In genomic region chr15:44159492-44159891, GRCh38 we compare ENCODE assay signal across 13 cellular contexts. TPM values are rescaled to one million over a fixed set of nuclear protein-coding genes. Genes with fewer than 3 reads are reported as not detected.
DNase-seq lines count a peak whose midpoint lies in the region; ATAC-seq and TF ChIP-seq lines count a peak whose summit lies in the region.
"Had no signal": no experiment of that assay in that cellular context is flagged by ENCODE, and none has a peak within 500 bp of the region (broad histone marks: within the 10 kb centered on the region; RNA-seq: fewer than 3 reads in every experiment).

No MANE protein-coding gene starts in this region.

- no peak overlapping the region for H2BK120ac ChIP-seq in mesenchymal stem cell (ENCODE audit: low read depth, low read length)

- H2AFZ ChIP-seq in PC-9, result no peak overlapping the region
- no peak overlapping the region for H2AFZ ChIP-seq in mesenchymal stem cell (ENCODE audit: low read depth, low read length)

- TF ChIP-seq POLR2A in suprapubic skin (IDR thresholded peaks at IDR 0.05), result no peak

- TF ChIP-seq CTCF in Calu3 (IDR thresholded peaks at IDR 0.05; ENCODE audit: unreplicated experiment), result no peak
- no peak for TF ChIP-seq CTCF in PC-9 (conservative IDR thresholded peaks at IDR 0.05)
- no peak for TF ChIP-seq CTCF in epithelial cell of proximal tubule (conservative IDR thresholded peaks at IDR 0.05; ENCODE audit: low read depth, low read length)
- TF ChIP-seq CTCF in suprapubic skin (IDR thresholded peaks at IDR 0.05), result no peak
- no peak for TF ChIP-seq CTCF in CD8-positive, alpha-beta T cell (IDR thresholded peaks at IDR 0.05)

- CTCF ChIA-PET in Calu3 (lab: Charles Lee) (no interaction called here), PC-9 (lab: Charles Lee) (no interaction called here)
- CTCF ChIA-PET in CD8-positive, alpha-beta T cell (lab: Charles Lee), result no interaction called here

- H3F3A ChIP-seq in PC-9 (ENCODE audit: insufficient read depth, low read depth), result peaks cover 27% of the 10 kb centered on the region

- no peak overlapping the region for H3K4me3 Mint-ChIP-seq in Calu3 (ENCODE audit: low read depth, unreplicated experiment)
- H3K4me3 Mint-ChIP-seq in CD8-positive, alpha-beta T cell, result no peak overlapping the region
- H3K4me3 Mint-ChIP-seq in effector memory CD8-positive, alpha-beta T cell, result no peak overlapping the region

- no peaks in the 10 kb centered on the region for H3K9me3 Mint-ChIP-seq in Calu3 (ENCODE audit: low read depth, unreplicated experiment)
- no peaks in the 10 kb centered on the region for H3K9me3 Mint-ChIP-seq in CD8-positive, alpha-beta T cell
- no peaks in the 10 kb centered on the region for H3K9me3 Mint-ChIP-seq in effector memory CD8-positive, alpha-beta T cell

- no peak overlapping the region for H2BK5ac ChIP-seq in mesenchymal stem cell (ENCODE audit: low read depth, low read length, poor library complexity, severe bottlenecking)

- TF ChIP-seq EP300 in suprapubic skin (IDR thresholded peaks at IDR 0.05), result no peak

- H3K4me1 ChIP-seq in PC-9 (replicated peaks; ENCODE audit: insufficient read depth) (peaks cover 39% of the 10 kb centered on the region), mesenchymal stem cell (ENCODE audit: control insufficient read depth, insufficient read depth, low read depth, low read length) (peaks cover 5% of the 10 kb centered on the region), suprapubic skin (no peaks in the 10 kb centered on the region)
- no peaks in the 10 kb centered on the region for H3K4me1 ChIP-seq in CD8-positive, alpha-beta T cell (ENCODE audit: insufficient read depth, low read length)

- H3K27me3 Mint-ChIP-seq in Calu3 (ENCODE audit: unreplicated experiment), result no peaks in the 10 kb centered on the region
- peaks cover 24% of the 10 kb centered on the region for H3K27me3 Mint-ChIP-seq in CD8-positive, alpha-beta T cell (ENCODE audit: low read depth)
- peaks cover 41 to 46% of the 10 kb centered on the region in 2 donors for H3K27me3 Mint-ChIP-seq in effector memory CD8-positive, alpha-beta T cell

- BruUV-seq in Calu3 (replicated peaks; lab: Mats Ljungman, UMichigan) (no TSS peak), PC-9 (replicated peaks; lab: Mats Ljungman, UMichigan) (no TSS peak)

- no peak overlapping the region for H2BK15ac ChIP-seq in mesenchymal stem cell (ENCODE audit: low read depth, poor library complexity, severe bottlenecking)

- H3K4me2 ChIP-seq in PC-9 (peak overlapping the region; percentile 70; the same call in 1 of the 2 replicates), mesenchymal stem cell (ENCODE audit: low read length, poor library complexity, severe bottlenecking) (no peak overlapping the region)

- H3K79me2 ChIP-seq in PC-9 (ENCODE audit: low read depth), result no peaks in the 10 kb centered on the region

- no peak overlapping the region for H3K18ac ChIP-seq in mesenchymal stem cell (ENCODE audit: low read depth in 1 of 2, low read length in 2 of 2)

- peaks cover 4% of the 10 kb centered on the region for H3K36me3 Mint-ChIP-seq in Calu3 (ENCODE audit: insufficient read depth, unreplicated experiment)
- H3K36me3 Mint-ChIP-seq in CD8-positive, alpha-beta T cell, result no peaks in the 10 kb centered on the region
- H3K36me3 Mint-ChIP-seq in effector memory CD8-positive, alpha-beta T cell (ENCODE audit: insufficient read depth), result no peaks in the 10 kb centered on the region

- no peak overlapping the region for H3K4ac ChIP-seq in mesenchymal stem cell (ENCODE audit: low read depth in 1 of 2, low read length in 2 of 2)

- ATAC-seq in CD8-positive, alpha-beta T cell, result no peak
- ATAC-seq in effector memory CD8-positive, alpha-beta T cell (replicated peaks), result no peak

- no peaks in the 10 kb centered on the region for H3K9me2 ChIP-seq in PC-9 (ENCODE audit: insufficient read depth)

- POLR2A ChIA-PET in PC-9 (lab: Charles Lee; ENCODE audit: unreplicated experiment), result no interaction called here
- POLR2A ChIA-PET in CD8-positive, alpha-beta T cell (lab: Charles Lee), result no interaction called here

- H3K36me3 ChIP-seq in PC-9 (ENCODE audit: low read depth) (no peaks in the 10 kb centered on the region), mesenchymal stem cell (ENCODE audit: control insufficient read depth in 1 of 2, insufficient read depth in 2 of 2, low read depth in 1 of 2, low read length in 2 of 2) (no peaks in the 10 kb centered on the region), suprapubic skin (no peaks in the 10 kb centered on the region)
- H3K36me3 ChIP-seq in CD8-positive, alpha-beta T cell (ENCODE audit: insufficient read depth, low read length), result no peaks in the 10 kb centered on the region

- H3K27ac ChIP-seq in PC-9 (no peak overlapping the region), mesenchymal stem cell (ENCODE audit: low read length, poor library complexity, severe bottlenecking) (peak overlapping the region; percentile 92), suprapubic skin (no peak overlapping the region)
- H3K27ac ChIP-seq in CD8-positive, alpha-beta T cell (ENCODE audit: low read depth, low read length), result no peak overlapping the region

- intact Hi-C loops in Calu3 (cut with micrococcal nuclease; ENCODE audit: unreplicated experiment), result no loop called here
- intact Hi-C loops in PC-9 (cut with micrococcal nuclease; ENCODE audit: unreplicated experiment), result loop anchor here (5.0 kb wide), 1 partner anchor 568 kb away; no protein-coding TSS in a partner anchor
- intact Hi-C loops in CD8-positive, alpha-beta T cell (cut with DNase I, micrococcal nuclease), result no loop called here

- no peak for DNase-seq in Calu3
- no peak for DNase-seq in PC-9
- DNase-seq in epithelial cell of proximal tubule (ENCODE audit: low read depth), result peak; percentile 88
- no peak for DNase-seq in mesenchymal stem cell
- DNase-seq in NCI-H2081 treated with DMSO at 0.1 percent for 48 hours (lab: John Stamatoyannopoulos, UW), result no peak
- no peak for DNase-seq in suprapubic skin (ENCODE audit: low spot score in 2 of 2)
- no peak for DNase-seq in CD8-positive, alpha-beta T cell
- no peak for DNase-seq in effector memory CD8-positive, alpha-beta T cell
- DNase-seq: KG1, NCI-H1092 treated with DMSO at 0.1 percent for 48 hours, NCI-H1694, NCI-H748 treated with DMSO at 0.1 percent for 48 hours, SHP77 had no signal

- peaks cover 1% of the 10 kb centered on the region for H3K79me1 ChIP-seq in mesenchymal stem cell (replicated peaks; ENCODE audit: low read length, poor library complexity, severe bottlenecking)

- H3K14ac ChIP-seq in mesenchymal stem cell (ENCODE audit: low read length in 2 of 2), result no peak overlapping the region

- H3K23ac ChIP-seq in mesenchymal stem cell (ENCODE audit: low read length in 2 of 2), result no peak overlapping the region

- H3K9ac ChIP-seq in mesenchymal stem cell (ENCODE audit: low read length), result no peak overlapping the region

- H3K27ac Mint-ChIP-seq in Calu3 (ENCODE audit: unreplicated experiment), result peak overlapping the region; percentile 50
- no peak overlapping the region for H3K27ac Mint-ChIP-seq in CD8-positive, alpha-beta T cell
- no peak overlapping the region for H3K27ac Mint-ChIP-seq in effector memory CD8-positive, alpha-beta T cell

- H3K4me3 ChIP-seq in PC-9 (no peak overlapping the region), epithelial cell of proximal tubule (ENCODE audit: low read depth, low read length) (no peak overlapping the region), mesenchymal stem cell (ENCODE audit: insufficient read depth in 1 of 2, low read depth in 1 of 2, low read length in 2 of 2) (no peak overlapping the region), suprapubic skin (no peak overlapping the region)
- H3K4me3 ChIP-seq in CD8-positive, alpha-beta T cell (ENCODE audit: low read depth, low read length), result no peak overlapping the region

- H4K91ac ChIP-seq in mesenchymal stem cell (ENCODE audit: low read length), result no peak overlapping the region

- no peak overlapping the region for H4K8ac ChIP-seq in mesenchymal stem cell (ENCODE audit: low read length)

- H3K9me3 ChIP-seq in PC-9 (ENCODE audit: insufficient read depth, low read depth) (no peaks in the 10 kb centered on the region), mesenchymal stem cell (ENCODE audit: control insufficient read depth, low read length) (no peaks in the 10 kb centered on the region), suprapubic skin (no peaks in the 10 kb centered on the region)
- no peaks in the 10 kb centered on the region for H3K9me3 ChIP-seq in CD8-positive, alpha-beta T cell (ENCODE audit: low read length)

- peak overlapping the region; percentile 23 for H2AK5ac ChIP-seq in mesenchymal stem cell (ENCODE audit: low read length, severe bottlenecking)

- H3K4me1 Mint-ChIP-seq in Calu3 (ENCODE audit: low read depth, unreplicated experiment), result peaks cover 29% of the 10 kb centered on the region
- no peaks in the 10 kb centered on the region for H3K4me1 Mint-ChIP-seq in CD8-positive, alpha-beta T cell (ENCODE audit: low read depth)
- no peaks in the 10 kb centered on the region for H3K4me1 Mint-ChIP-seq in effector memory CD8-positive, alpha-beta T cell (ENCODE audit: low read depth in 2 of 2)

- H2BK12ac ChIP-seq in mesenchymal stem cell (ENCODE audit: low read length in 2 of 2), result no peak overlapping the region

- no peaks in the 10 kb centered on the region for H4K20me1 ChIP-seq in PC-9 (ENCODE audit: insufficient read depth)

- H3K27me3 ChIP-seq in PC-9 (ENCODE audit: insufficient read depth, low read depth) (no peaks in the 10 kb centered on the region), mesenchymal stem cell (ENCODE audit: control insufficient read depth in 1 of 2, insufficient read depth in 1 of 2, low read length in 2 of 2) (no peaks in the 10 kb centered on the region), suprapubic skin (no peaks in the 10 kb centered on the region)
- H3K27me3 ChIP-seq in CD8-positive, alpha-beta T cell (ENCODE audit: insufficient read depth, low read length), result no peaks in the 10 kb centered on the region

RNA-seq across cellular contexts. Expression of gene FRMD5, which starts 35.6 kb away (rescaled TPM):
- 7.0 and 10.9 TPM in 2 replicates for total RNA-seq in Calu3 (2022)
- 5.5 and 6.5 TPM in 2 replicates for total RNA-seq in PC-9 (2021)
- total RNA-seq in epithelial cell of proximal tubule, result 3.0 TPM in 2 replicates
- polyA plus RNA-seq in mesenchymal stem cell (2013, experiment 1 of 2), result 0.12 TPM
- polyA plus RNA-seq in mesenchymal stem cell (2013, experiment 2 of 2), result 0.18 TPM
- under 1 TPM in 2 of 4 donors, not detected in 2; 0.31 to 0.72 TPM for total RNA-seq in suprapubic skin
- not detected for total RNA-seq in CD8-positive, alpha-beta T cell
